In the genomic region with DNA sequence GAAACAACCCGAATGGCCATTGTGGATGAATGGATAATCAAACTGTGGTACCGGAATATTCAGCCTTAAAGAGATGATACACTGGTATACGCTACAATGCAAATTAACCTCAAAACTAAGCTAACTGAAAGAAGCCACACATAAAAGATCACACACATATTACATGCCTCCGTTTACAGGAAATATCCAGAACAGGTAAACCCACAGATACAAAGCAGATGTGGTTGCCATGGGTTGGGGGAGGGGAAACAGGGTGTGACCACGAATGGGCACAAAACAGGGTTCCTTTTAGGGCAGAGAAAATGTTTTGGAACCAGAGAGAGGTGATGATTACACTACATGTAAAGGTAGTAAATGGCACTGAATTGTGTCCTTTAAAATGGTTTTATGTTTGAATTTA, we compare ENCODE assay signal across 9 cellular contexts. TPM values are rescaled to one million over a fixed set of nuclear protein-coding genes. Genes with fewer than 3 reads are reported as not detected.
DNase-seq lines count a peak whose midpoint lies in the region; ATAC-seq, FAIRE-seq and TF ChIP-seq lines count a peak whose summit lies in the region.
"Had no signal": no experiment of that assay in that cellular context is flagged by ENCODE, and none has a peak within 500 bp of the region (broad histone marks: within the 10 kb centered on the region; RNA-seq: fewer than 3 reads in every experiment).

No MANE protein-coding gene starts in this region.

- peaks cover 5% of the 10 kb centered on the region for H4K20me1 ChIP-seq in HepG2 (ENCODE audit: insufficient read depth, low read length)

- BruUV-seq in HepG2 (replicated peaks; lab: Mats Ljungman, UMichigan): no TSS peak

- H3K4me1 ChIP-seq in mucosa of descending colon (ENCODE audit: low read depth) (peaks cover 41% of the 10 kb centered on the region), thymus (ENCODE audit: control insufficient read depth, insufficient read depth, low read length) (peaks cover 50% of the 10 kb centered on the region), HepG2 (ENCODE audit: insufficient read depth, low read length) (peaks cover 47% of the 10 kb centered on the region)

- WGBS in thymus: 23% methylated on average over 5 of the region's 5 CpGs
- WGBS in HepG2 (ENCODE audit: low lambda C conversion rate): 97% methylated on average over 5 of the region's 5 CpGs

- CTCF ChIA-PET in HepG2 (lab: Yijun Ruan, JAX; ENCODE audit: low intra/inter-chr PET ratio, low total read pairs): no interaction called here

- H3K9me3 ChIP-seq in mucosa of descending colon: no peaks in the 10 kb centered on the region
- no peaks in the 10 kb centered on the region for H3K9me3 ChIP-seq in thymus (ENCODE audit: control insufficient read depth)
- no peaks in the 10 kb centered on the region for H3K9me3 ChIP-seq in HepG2 (ENCODE audit: low read length)

- H3K27ac ChIP-seq in thymus (ENCODE audit: low read depth) (peak overlapping the region; percentile 48), HepG2 (ENCODE audit: extremely low read length, insufficient read depth, low read length) (no peak overlapping the region)

- peaks cover 78% of the 10 kb centered on the region for H3K4me1 Mint-ChIP-seq in activated T-helper 17 cell treated with anti-CD3 and anti-CD28 coated beads, Interleukin-2, amount 50 U/mL, for 72 hours

- in situ Hi-C loops in HepG2 (cut with HindIII; ENCODE audit: extremely low pct_ligation_motif_present, low pct_unique_long_range_greater_than_20kb): no loop called here

- intact Hi-C loops in mucosa of descending colon (cut with DNase I, micrococcal nuclease): no loop called here
- intact Hi-C loops in HepG2 (cut with micrococcal nuclease; ENCODE audit: unreplicated experiment): loop anchor here (10.0 kb wide), 1 partner anchor 108 kb away; a partner anchor contains a TSS

- H2AFZ ChIP-seq in HepG2 (ENCODE audit: low read length): no peak overlapping the region

- POLR2A ChIA-PET in HepG2 (lab: Yijun Ruan, JAX): no interaction called here

- TF ChIP-seq EP300 in HepG2 (IDR thresholded peaks at IDR 0.05; ENCODE audit: low read depth in 2 of 2, low read length in 2 of 2) (no peak), HepG2 (CRISPR knock-in tag; IDR thresholded peaks at IDR 0.05; ENCODE audit: borderline replicate concordance) (no peak)

- TF ChIP-seq CTCF in mucosa of descending colon (IDR thresholded peaks at IDR 0.05): no peak
- TF ChIP-seq CTCF in HepG2 (CRISPR knock-in tag; IDR thresholded peaks at IDR 0.05): no peak

- peaks cover 88% of the 10 kb centered on the region for H3K36me3 Mint-ChIP-seq in activated T-helper 17 cell treated with anti-CD3 and anti-CD28 coated beads, Interleukin-2, amount 50 U/mL, for 72 hours (ENCODE audit: low read depth)

- H3K9ac ChIP-seq in HepG2 (ENCODE audit: insufficient read depth, low read depth, low read length): no peak overlapping the region

- no peaks in the 10 kb centered on the region for H3K27me3 Mint-ChIP-seq in activated T-helper 17 cell treated with anti-CD3 and anti-CD28 coated beads, Interleukin-2, amount 50 U/mL, for 72 hours

- peak overlapping the region; percentile 85 for H3K4me3 Mint-ChIP-seq in activated T-helper 17 cell treated with anti-CD3 and anti-CD28 coated beads, Interleukin-2, amount 50 U/mL, for 72 hours

- H3K79me2 ChIP-seq in HepG2 (ENCODE audit: insufficient read depth, low read length): peaks cover 77% of the 10 kb centered on the region

- ATAC-seq in activated T-helper 17 cell treated with anti-CD3 and anti-CD28 coated beads, Interleukin-2, amount 50 U/mL, for 72 hours (replicated peaks): peak; percentile 60
- ATAC-seq in mucosa of descending colon (peak; percentile 50), HepG2 (no peak)

- H3K4me3 ChIP-seq in mucosa of descending colon: no peak overlapping the region
- no peak overlapping the region for H3K4me3 ChIP-seq in thymus (ENCODE audit: low read length)
- no peak overlapping the region for H3K4me3 ChIP-seq in HepG2 (replicated peaks in 1 of 3; ENCODE audit: insufficient read depth in 1 of 3, low read depth in 2 of 3, low read length in 3 of 3)

- H3K36me3 ChIP-seq in mucosa of descending colon (ENCODE audit: low read depth): no peaks in the 10 kb centered on the region
- H3K36me3 ChIP-seq in thymus (ENCODE audit: control insufficient read depth, insufficient read depth): peaks cover 7% of the 10 kb centered on the region
- H3K36me3 ChIP-seq in HepG2 (replicated peaks in 1 of 2; ENCODE audit: control insufficient read depth in 1 of 2, insufficient read depth in 2 of 2, low read length in 2 of 2): peaks cover 1 to 19% of the 10 kb centered on the region in 2 experiments; a peak in 3 of 5 replicates

- DNase-seq in T-helper 22 cell (ENCODE audit: low read depth) (peak; percentile 55), mucosa of descending colon (no peak), NCI-H748 (lab: John Stamatoyannopoulos, UW; ENCODE audit: unreplicated experiment) (no peak), HepG2 (ENCODE audit: low spot score) (no peak), COLO829 (ENCODE audit: low spot score) (no peak)
- DNase-seq: NCI-H2081 treated with DMSO at 0.1 percent for 48 hours, SIG-M5 had no signal

- no peak for TF ChIP-seq RAD21 in HepG2 (CRISPR knock-in tag; IDR thresholded peaks at IDR 0.05)

- H3K9me3 Mint-ChIP-seq in activated T-helper 17 cell treated with anti-CD3 and anti-CD28 coated beads, Interleukin-2, amount 50 U/mL, for 72 hours: peaks cover 4% of the 10 kb centered on the region

- no peak overlapping the region for H3K4me2 ChIP-seq in HepG2 (ENCODE audit: low read depth, low read length)

- H3K27ac Mint-ChIP-seq in activated T-helper 17 cell treated with anti-CD3 and anti-CD28 coated beads, Interleukin-2, amount 50 U/mL, for 72 hours: peak overlapping the region; percentile 97

- no peak for TF ChIP-seq POLR2A in HepG2 (IDR thresholded peaks at IDR 0.05; ENCODE audit: insufficient read depth in 1 of 2, low read depth in 2 of 2, low read length in 2 of 2)

- FAIRE-seq in HepG2 (lab: Jason Lieb, UNC): no peak

- H3K27me3 ChIP-seq in thymus (ENCODE audit: control insufficient read depth, insufficient read depth): no peaks in the 10 kb centered on the region
- no peaks in the 10 kb centered on the region for H3K27me3 ChIP-seq in HepG2 (ENCODE audit: control insufficient read depth in 1 of 2, insufficient read depth in 2 of 2, low read length in 2 of 2)

RNA-seq across cellular contexts. Expression of a gene that starts 16.6 kb away (rescaled TPM):
- total RNA-seq in activated T-helper 17 cell treated with anti-CD3 and anti-CD28 coated beads, Interleukin-2, amount 50 U/mL, for 72 hours: 100 to 1,000 TPM in 1 of 2 donors, 10 to 100 TPM in 1; 63.0 to 119 TPM
- 10 to 100 TPM; 66.8 to 89.3 (median 69.0) TPM for total RNA-seq in mucosa of descending colon
- polyA plus RNA-seq in thymus: 35.7 TPM
- total RNA-seq in HepG2 (2016; rRNA removed; fragmentation: Illumina TruSeq; extraction: Trizol): 26.0 and 37.3 TPM in 2 replicates
- 23.2 and 25.4 TPM in 2 replicates for total RNA-seq in HepG2 (2016; cell fraction: cytosol; rRNA removed; fragmentation: Illumina TruSeq; extraction: Trizol; ENCODE audit: low read depth)
- total RNA-seq in HepG2 (2016; cell fraction: insoluble cytoplasmic fraction; rRNA removed; fragmentation: Illumina TruSeq; extraction: Trizol): 23.4 and 37.6 TPM in 2 replicates
- 25.1 and 27.8 TPM in 2 replicates for total RNA-seq in HepG2 (2016; cell fraction: membrane; rRNA removed; fragmentation: Illumina TruSeq; extraction: Trizol)
- 30.5 and 36.8 TPM in 2 replicates for total RNA-seq in HepG2 (2016; cell fraction: nucleus; rRNA removed; fragmentation: Illumina TruSeq; extraction: Trizol)
- 28.5 and 29.6 TPM in 2 replicates for polyA plus RNA-seq in HepG2 (2011; rRNA removed)
- polyA plus RNA-seq in HepG2 (2011; cell fraction: cytosol; rRNA removed): 21.0 and 24.9 TPM in 2 replicates
- 30.7 and 35.6 TPM in 2 replicates for polyA plus RNA-seq in HepG2 (2011; cell fraction: nucleus; rRNA removed)
- polyA plus RNA-seq in HepG2 (2012): 24.9 and 27.0 TPM in 2 replicates
- 6.2 and 6.5 TPM in 2 replicates for polyA plus RNA-seq in HepG2 (2016; cell fraction: cytosol; fragmentation: Illumina TruSeq; extraction: Trizol; ENCODE audit: low read depth)
- 18.2 and 18.4 TPM in 2 replicates for polyA plus RNA-seq in HepG2 (2016; cell fraction: insoluble cytoplasmic fraction; fragmentation: Illumina TruSeq; extraction: Trizol; ENCODE audit: low read depth)
- polyA plus RNA-seq in HepG2 (2016; cell fraction: membrane; fragmentation: Illumina TruSeq; extraction: Trizol; ENCODE audit: low read depth): 12.5 and 13.5 TPM in 2 replicates
- 36.5 and 39.4 TPM in 2 replicates for polyA plus RNA-seq in HepG2 (2016; cell fraction: nucleus; fragmentation: Illumina TruSeq; extraction: Trizol; ENCODE audit: insufficient read depth, low read depth)
- 37.9 and 66.1 TPM in 2 replicates for polyA minus RNA-seq in HepG2 (2011; rRNA and poly(A)+ RNA removed; ENCODE audit: low replicate concordance)
- 35.0 and 40.6 TPM in 2 replicates for polyA minus RNA-seq in HepG2 (2011; cell fraction: cytosol; rRNA and poly(A)+ RNA removed)
- 30.6 and 37.2 TPM in 2 replicates for polyA minus RNA-seq in HepG2 (2011; cell fraction: nucleus; rRNA and poly(A)+ RNA removed)

RNA-seq across cellular contexts. Expression of a gene that starts 43.7 kb away (rescaled TPM):
- 10 to 100 TPM; 13.5 to 41.1 TPM for total RNA-seq in activated T-helper 17 cell treated with anti-CD3 and anti-CD28 coated beads, Interleukin-2, amount 50 U/mL, for 72 hours
- total RNA-seq in mucosa of descending colon (10 to 100 TPM; 19.2 to 31.6 (median 30.8) TPM), HepG2 (2016; rRNA removed; fragmentation: Illumina TruSeq; extraction: Trizol) (3.4 and 4.9 TPM in 2 replicates)
- polyA plus RNA-seq in thymus (11.6 TPM), HepG2 (2011; rRNA removed) (8.6 and 9.1 TPM in 2 replicates)
- total RNA-seq in HepG2 (2016; cell fraction: cytosol; rRNA removed; fragmentation: Illumina TruSeq; extraction: Trizol; ENCODE audit: low read depth): 11.3 and 18.9 TPM in 2 replicates
- total RNA-seq in HepG2 (2016; cell fraction: insoluble cytoplasmic fraction; rRNA removed; fragmentation: Illumina TruSeq; extraction: Trizol): 3.1 and 3.9 TPM in 2 replicates
- 4.8 and 9.2 TPM in 2 replicates for total RNA-seq in HepG2 (2016; cell fraction: membrane; rRNA removed; fragmentation: Illumina TruSeq; extraction: Trizol)
- 3.6 and 5.0 TPM in 2 replicates for total RNA-seq in HepG2 (2016; cell fraction: nucleus; rRNA removed; fragmentation: Illumina TruSeq; extraction: Trizol)
- polyA plus RNA-seq in HepG2 (2011; cell fraction: cytosol; rRNA removed): 5.3 and 9.7 TPM in 2 replicates
- 24.5 and 26.0 TPM in 2 replicates for polyA plus RNA-seq in HepG2 (2011; cell fraction: nucleus; rRNA removed)
- polyA plus RNA-seq in HepG2 (2012): 4.3 and 5.5 TPM in 2 replicates
- polyA plus RNA-seq in HepG2 (2016; cell fraction: cytosol; fragmentation: Illumina TruSeq; extraction: Trizol; ENCODE audit: low read depth): 0.75 and 0.90 TPM in 2 replicates
- polyA plus RNA-seq in HepG2 (2016; cell fraction: insoluble cytoplasmic fraction; fragmentation: Illumina TruSeq; extraction: Trizol; ENCODE audit: low read depth): 3.5 and 4.2 TPM in 2 replicates
- polyA plus RNA-seq in HepG2 (2016; cell fraction: membrane; fragmentation: Illumina TruSeq; extraction: Trizol; ENCODE audit: low read depth): 0.78 and 0.89 TPM in 2 replicates
- 9.9 and 10.3 TPM in 2 replicates for polyA plus RNA-seq in HepG2 (2016; cell fraction: nucleus; fragmentation: Illumina TruSeq; extraction: Trizol; ENCODE audit: insufficient read depth, low read depth)
- polyA minus RNA-seq in HepG2 (2011; rRNA and poly(A)+ RNA removed; ENCODE audit: low replicate concordance): 3.9 and 5.9 TPM in 2 replicates
- polyA minus RNA-seq in HepG2 (2011; cell fraction: cytosol; rRNA and poly(A)+ RNA removed): 1.9 and 2.6 TPM in 2 replicates
- 8.8 and 11.6 TPM in 2 replicates for polyA minus RNA-seq in HepG2 (2011; cell fraction: nucleus; rRNA and poly(A)+ RNA removed)
